8 cellular contexts compared by ENCODE assay signal in genomic region chr15:56243774-56244236, GRCh38. TPM values are rescaled to one million over a fixed set of nuclear protein-coding genes. Genes with fewer than 3 reads are reported as not detected.
DNase-seq lines count a peak whose midpoint lies in the region; ATAC-seq and TF ChIP-seq lines count a peak whose summit lies in the region.

Gene RFX7 (minus strand): TSS chr15:56243879. CDS start chr15:56243285, 594 bp downstream.

- H4K91ac ChIP-seq in neuronal stem cell (ENCODE audit: low read depth, low read length, poor library complexity): no peak within 1 kb of the TSS

- H2BK120ac ChIP-seq in neuronal stem cell (ENCODE audit: low read depth, low read length): peak within 1 kb of the TSS; percentile 81

- H3K27me3 Mint-ChIP-seq in CD8-positive, alpha-beta memory T cell: no peaks in the 10 kb centered on the region

- H3K27me3 ChIP-seq in CD8-positive, alpha-beta memory T cell (ENCODE audit: insufficient read depth, low read length, poor library complexity, severe bottlenecking): no peaks in the 10 kb centered on the region
- H3K27me3 ChIP-seq in HUES64 (ENCODE audit: insufficient read depth, low read length) (no peaks in the 10 kb centered on the region), gastroesophageal sphincter (no peaks in the 10 kb centered on the region), neuronal stem cell (ENCODE audit: control insufficient read depth in 3 of 3, insufficient read depth in 3 of 3, low read depth in 1 of 3, low read length in 3 of 3) (no peaks in the 10 kb centered on the region)

- peak within 1 kb of the TSS; percentile 95 for H2BK5ac ChIP-seq in neuronal stem cell (ENCODE audit: low read length)

- H3K18ac ChIP-seq in neuronal stem cell (ENCODE audit: low read length): peak within 1 kb of the TSS; percentile 99

- H3K36me3 ChIP-seq in CD8-positive, alpha-beta memory T cell (ENCODE audit: insufficient read depth, low read length): no peaks in the 10 kb centered on the region
- H3K36me3 ChIP-seq in HUES64 (ENCODE audit: insufficient read depth, low read length): peaks cover 4% of the 10 kb centered on the region; the same call in 1 of the 2 replicates
- H3K36me3 ChIP-seq in gastroesophageal sphincter: no peaks in the 10 kb centered on the region
- peaks cover 2 to 22% of the 10 kb centered on the region in 2 donors for H3K36me3 ChIP-seq in neuronal stem cell (replicated peaks in 1 of 2; ENCODE audit: control insufficient read depth in 2 of 2, insufficient read depth in 2 of 2, low read length in 2 of 2)

- H2BK12ac ChIP-seq in neuronal stem cell (ENCODE audit: low read length): no peak within 1 kb of the TSS

- H3K79me1 ChIP-seq in neuronal stem cell (ENCODE audit: low read depth, low read length): peaks cover 3% of the 10 kb centered on the region

- under 1% methylated on average over 54 of the region's 55 CpGs for WGBS in HUES64
- 0 to 1% methylated on average over 1 to 19 of the region's 55 CpGs for WGBS in gastroesophageal sphincter (ENCODE audit: low coverage in 1 of 2), 2 donors
- WGBS in neuronal stem cell (ENCODE audit: extremely low coverage in 2 of 2, insufficient read length in 2 of 2, insufficient replicate concordance in 1 of 2), 2 donors: no CpG with 5 or more reads among the region's 55 CpGs

- CTCF ChIA-PET in CD8-positive, alpha-beta memory T cell (lab: Charles Lee): interaction anchor here (0.9 to 1.6 kb wide), 3 partner anchors 11 to 36 kb away, joined by 3 to 4 read pairs (median 3); no protein-coding TSS in a partner anchor

- peak within 1 kb of the TSS; percentile 65 for H4K8ac ChIP-seq in neuronal stem cell (ENCODE audit: low read depth, low read length)

- POLR2A ChIA-PET in CD8-positive, alpha-beta memory T cell (lab: Charles Lee): interaction anchor here (0.8 to 1.5 kb wide), 2 partner anchors 10 to 78 kb away, joined by 3 to 5 read pairs; no protein-coding TSS in a partner anchor

- peak within 1 kb of the TSS; percentile 89 for H2AFZ ChIP-seq in neuronal stem cell (ENCODE audit: low read length)

- H3K27ac ChIP-seq in CD8-positive, alpha-beta memory T cell (ENCODE audit: low read depth, low read length): peak within 1 kb of the TSS; percentile 73
- peak within 1 kb of the TSS; percentile 97 for H3K27ac ChIP-seq in HUES64 (ENCODE audit: low read depth, low read length)
- peak within 1 kb of the TSS; percentile 71 to 95 (median 90) for H3K27ac ChIP-seq in gastroesophageal sphincter
- H3K27ac ChIP-seq in neuronal stem cell (replicated peaks; ENCODE audit: low read length): peak within 1 kb of the TSS; percentile 100
- H3K27ac ChIP-seq in substantia nigra (ENCODE audit: low read depth, low read length, poor library complexity, severe bottlenecking): peak within 1 kb of the TSS; percentile 86

- peak within 1 kb of the TSS; percentile 53 for H2AK5ac ChIP-seq in neuronal stem cell (ENCODE audit: low read depth, low read length)

- H3K4ac ChIP-seq in neuronal stem cell (ENCODE audit: low read length): no peak within 1 kb of the TSS

- TF ChIP-seq CTCF in gastroesophageal sphincter (IDR thresholded peaks at IDR 0.05): peak in 2 of 4 experiments; percentile 16 to 21

- peak within 1 kb of the TSS; percentile 75 for H2BK15ac ChIP-seq in neuronal stem cell (ENCODE audit: low read length)

- peaks cover 0 to 15% (median 1%) of the 10 kb centered on the region in 3 donors for H3K36me3 Mint-ChIP-seq in CD8-positive, alpha-beta memory T cell

- H3K27ac Mint-ChIP-seq in CD8-positive, alpha-beta memory T cell: peak within 1 kb of the TSS; percentile 76 to 98 (median 94)

- no peak for TF ChIP-seq EP300 in gastroesophageal sphincter (IDR thresholded peaks at IDR 0.05)

- H3K9ac ChIP-seq in HUES64 (ENCODE audit: low read depth, low read length): peak within 1 kb of the TSS; percentile 90
- peak within 1 kb of the TSS; percentile 84 for H3K9ac ChIP-seq in neuronal stem cell (ENCODE audit: low read depth, low read length, poor library complexity)

- no peaks in the 10 kb centered on the region for H3K9me3 ChIP-seq in CD8-positive, alpha-beta memory T cell (ENCODE audit: low read length)
- H3K9me3 ChIP-seq in HUES64 (ENCODE audit: insufficient read depth, low read depth, low read length) (no peaks in the 10 kb centered on the region), gastroesophageal sphincter (no peaks in the 10 kb centered on the region), neuronal stem cell (replicated peaks in 1 of 2; ENCODE audit: control insufficient read depth in 2 of 2, insufficient read depth in 1 of 2, low read depth in 1 of 2, low read length in 2 of 2) (peaks cover 0 to 4% of the 10 kb centered on the region in 2 donors)

- ATAC-seq in GM19468 (IDR thresholded peaks at IDR 0.05; ENCODE audit: extremely low read depth, unreplicated experiment): peak; percentile 49
- peak; percentile 92 for ATAC-seq in gastroesophageal sphincter

- H3K4me3 Mint-ChIP-seq in CD8-positive, alpha-beta memory T cell: peak within 1 kb of the TSS; percentile 85 to 97 (median 94)

- DNase-seq in CD8-positive, alpha-beta memory T cell: peak; percentile 68 to 84 (median 80)
- DNase-seq in SHP77 treated with DMSO at 0.1 percent for 48 hours (lab: John Stamatoyannopoulos, UW) (peak; percentile 71), neuronal stem cell (ENCODE audit: low spot score) (peak; percentile 78), substantia nigra (lab: John Stamatoyannopoulos, UW) (peak in 45 of 49 donors; percentile 9 to 88 (median 66))
- peak; percentile 33 to 71 (median 42) for DNase-seq in activated naive CD4-positive, alpha-beta T cell (lab: John Stamatoyannopoulos, UW)

- peaks cover 40 to 57% (median 50%) of the 10 kb centered on the region in 3 donors for H3K4me1 Mint-ChIP-seq in CD8-positive, alpha-beta memory T cell

- H3K14ac ChIP-seq in neuronal stem cell (ENCODE audit: low read length): peak within 1 kb of the TSS; percentile 89

- peak within 1 kb of the TSS; percentile 73 for H3K23ac ChIP-seq in neuronal stem cell (ENCODE audit: low read depth, low read length, poor library complexity)

- peak within 1 kb of the TSS; percentile 72 for H3K4me3 ChIP-seq in CD8-positive, alpha-beta memory T cell (ENCODE audit: low read length)
- H3K4me3 ChIP-seq in HUES64 (ENCODE audit: low read length) (peak within 1 kb of the TSS; percentile 91), gastroesophageal sphincter (peak within 1 kb of the TSS; percentile 84 to 93), neuronal stem cell (ENCODE audit: low read length in 2 of 2) (peak within 1 kb of the TSS; percentile 60 to 96)

- TF ChIP-seq POLR2A in gastroesophageal sphincter (IDR thresholded peaks at IDR 0.05): peak in 1 of 2 donors; percentile 51

- peak within 1 kb of the TSS; percentile 83 for H3K4me2 ChIP-seq in neuronal stem cell (ENCODE audit: insufficient read depth, low read length, poor library complexity, severe bottlenecking)

- no peaks in the 10 kb centered on the region for H3K9me3 Mint-ChIP-seq in CD8-positive, alpha-beta memory T cell

- H3K4me1 ChIP-seq in CD8-positive, alpha-beta memory T cell (ENCODE audit: insufficient read depth, low read length): peaks cover 25% of the 10 kb centered on the region
- H3K4me1 ChIP-seq in HUES64 (ENCODE audit: insufficient read depth, low read length) (peaks cover 36% of the 10 kb centered on the region), gastroesophageal sphincter (peaks cover 0 to 48% (median 8%) of the 10 kb centered on the region in 3 donors), neuronal stem cell (ENCODE audit: control insufficient read depth in 2 of 2, insufficient read depth in 1 of 2, low read depth in 1 of 2, low read length in 2 of 2) (peaks cover 12 to 14% of the 10 kb centered on the region in 2 donors)

RNA-seq across cellular contexts. Expression of gene RFX7, which starts in this region (rescaled TPM):
- total RNA-seq in CD8-positive, alpha-beta memory T cell: 10 to 100 TPM; 30.3 to 35.2 TPM
- 3.5 TPM for polyA plus RNA-seq in CD8-positive, alpha-beta memory T cell
- 21.9 TPM for polyA plus RNA-seq in HUES64 (2013, experiment 1 of 2)
- polyA plus RNA-seq in HUES64 (2013, experiment 2 of 2): 22.4 TPM
- 1 to 10 TPM; 5.9 to 8.7 (median 7.2) TPM for total RNA-seq in gastroesophageal sphincter
- 23.4 TPM for polyA plus RNA-seq in neuronal stem cell (2013, experiment 1 of 2)
- 23.0 TPM for polyA plus RNA-seq in neuronal stem cell (2013, experiment 2 of 2)

Comparison
In these comparisons a context has a peak if more than half of its experiments do, and no peak if none do; other contexts are left out.
1. Peak in every context shown above with its lines: DNase-seq, ATAC-seq, H3K4me3 ChIP-seq and H3K27ac ChIP-seq.